ENCODE assay signal across 7 cellular contexts in the genomic region with DNA sequence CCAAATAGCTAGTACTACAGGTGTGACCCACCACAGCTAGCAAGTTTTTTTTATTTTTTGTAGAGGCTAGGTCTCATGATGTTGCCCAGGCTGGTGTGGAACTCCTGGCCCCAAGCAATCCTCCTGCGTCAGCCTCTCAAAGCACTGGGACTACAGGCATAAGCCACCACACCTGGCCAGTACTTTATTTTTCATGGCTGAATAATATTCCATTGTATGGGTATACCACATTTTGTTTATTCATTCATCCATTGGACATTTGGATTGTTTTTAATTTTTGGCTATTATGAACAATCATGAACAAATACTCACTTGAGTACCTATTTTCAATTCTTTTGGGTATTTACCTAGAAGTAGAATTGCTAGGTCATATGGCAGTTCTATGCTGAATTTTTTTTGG.
"Had no signal": no experiment of that assay in that cellular context is flagged by ENCODE, and none has a peak within 500 bp of the region (broad histone marks: within the 10 kb centered on the region; RNA-seq: fewer than 3 reads in every experiment).

No MANE protein-coding gene starts in this region.

- H3K36me3 Mint-ChIP-seq: IgD-negative memory B cell had no signal

- ATAC-seq: GM23338 had no signal

- H3K9me3 Mint-ChIP-seq: HFFc6, IgD-negative memory B cell had no signal

- DNase-seq: H9, HCEC 1CT, HFFc6, KG1 had no signal

- H3K27ac ChIP-seq: HL-60 had no signal

- H3K4me3 ChIP-seq: GM23338 had no signal

- H3K27me3 Mint-ChIP-seq: IgD-negative memory B cell had no signal

- H3K4me1 Mint-ChIP-seq: IgD-negative memory B cell had no signal

- H3K27ac Mint-ChIP-seq: GM23338, H9, HFFc6, IgD-negative memory B cell had no signal

- H3K4me3 Mint-ChIP-seq: GM23338, H9, HFFc6 had no signal
